26 cellular contexts compared by ENCODE assay signal in the genomic region with DNA sequence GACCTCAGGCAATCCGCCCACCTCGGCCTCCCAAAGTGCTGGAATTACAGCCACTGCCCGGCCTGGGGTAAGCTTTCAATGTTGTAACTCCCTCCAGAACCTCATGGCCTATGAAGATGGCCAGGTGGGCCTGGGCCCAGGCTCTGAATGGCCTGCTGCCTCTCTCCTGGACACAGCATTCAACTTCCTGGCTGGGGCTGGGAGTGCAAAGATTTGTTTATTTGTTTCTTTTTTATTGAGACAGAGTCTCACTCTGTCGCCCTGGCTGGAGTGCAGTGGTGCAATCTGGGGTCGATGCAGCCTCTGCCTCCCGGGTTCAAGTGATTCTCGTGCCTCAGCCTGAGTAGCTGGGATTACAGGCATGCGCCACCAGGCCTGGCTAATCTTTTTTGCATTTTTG. TPM values are rescaled to one million over a fixed set of nuclear protein-coding genes. Genes with fewer than 3 reads are reported as not detected.
"Had no signal": no experiment of that assay in that cellular context is flagged by ENCODE, and none has a peak within 500 bp of the region (broad histone marks: within the 10 kb centered on the region; RNA-seq: fewer than 3 reads in every experiment).

No MANE protein-coding gene starts in this region.

- H3K9me3 ChIP-seq: heart left ventricle, ovary, right atrium auricular region, sigmoid colon, tibial nerve had no signal

- H3K36me3 ChIP-seq: heart left ventricle, ovary, right atrium auricular region, sigmoid colon, tibial nerve had no signal

- H3K27ac Mint-ChIP-seq: immature natural killer cell had no signal

- H3K4me1 ChIP-seq: right atrium auricular region, sigmoid colon, tibial nerve had no signal

- ATAC-seq: esophagus mucosa, heart left ventricle, left cardiac atrium, left ventricle myocardium superior had no signal

- H3K27ac ChIP-seq: dorsolateral prefrontal cortex, heart left ventricle, ovary, right atrium auricular region, sigmoid colon, skin epidermis, tibial nerve had no signal

- H3K4me3 ChIP-seq: dorsolateral prefrontal cortex, heart left ventricle, lung, ovary, right atrium auricular region, sigmoid colon, skin epidermis, tibial nerve had no signal

- H3K36me3 Mint-ChIP-seq: immature natural killer cell had no signal

- H3K4me3 Mint-ChIP-seq: immature natural killer cell had no signal

- H3K9me3 Mint-ChIP-seq: immature natural killer cell, nephron progenitor cell had no signal

- H3K4me1 Mint-ChIP-seq: immature natural killer cell had no signal

- H3K27me3 ChIP-seq: dorsolateral prefrontal cortex, ovary, right atrium auricular region, sigmoid colon, tibial nerve had no signal

- DNase-seq: cerebellar nuclear complex; dorsolateral prefrontal cortex; effector memory CD4-positive, alpha-beta T cell; heart left ventricle; hippocampal formation; immature natural killer cell; left cardiac atrium; left ventricle myocardium superior; mesenchymal stem cell; midbrain; ovary; sigmoid colon; stimulated activated naive CD4-positive, alpha-beta T cell treated with Interleukin-2 at 50 U/mL for 16 hours had no signal

RNA-seq across cellular contexts. Expression of gene TSGA10IP, which starts 0.5 kb away (rescaled TPM):
- total RNA-seq: cardiac septum, esophagus mucosa, frontal cortex, glomerular endothelial cell, left cardiac atrium, left ventricle myocardium superior, ovary, posterior vena cava, right atrium auricular region, temporal lobe, tibial nerve had no signal
- polyA plus RNA-seq: fibroblast of lung, heart left ventricle, immature natural killer cell, keratinocyte, ovary, sigmoid colon had no signal

RNA-seq across cellular contexts. Expression of gene FOSL1, which starts 44.6 kb away (rescaled TPM):
- total RNA-seq: frontal cortex, temporal lobe had no signal
